In genomic region chr5:176847155-176847554, GRCh38 we compare ENCODE assay signal across 9 cellular contexts. TPM values are rescaled to one million over a fixed set of nuclear protein-coding genes. Genes with fewer than 3 reads are reported as not detected.
"Had no signal": no experiment of that assay in that cellular context is flagged by ENCODE, and none has a peak within 500 bp of the region (broad histone marks: within the 10 kb centered on the region; RNA-seq: fewer than 3 reads in every experiment).

No MANE protein-coding gene starts in this region.

- FAIRE-seq: HepG2 had no signal

- DNase-seq: HFFc6, KBM-7 had no signal

- H2AFZ ChIP-seq: GM23248 had no signal

- H3K9me3 Mint-ChIP-seq: HFFc6, IgD-negative memory B cell had no signal

- H3K36me3 Mint-ChIP-seq: IgD-negative memory B cell had no signal

- H3K9me3 ChIP-seq: HAP-1 had no signal

- H3K9ac ChIP-seq: GM23248 had no signal

- H3K27ac Mint-ChIP-seq: HFFc6, IgD-negative memory B cell had no signal

- H3K27ac ChIP-seq: GM23248, HL-60 had no signal

- H3K4me3 Mint-ChIP-seq: HFFc6, IgD-negative memory B cell had no signal

- H3K4me1 Mint-ChIP-seq: IgD-negative memory B cell had no signal

- H3K4me1 ChIP-seq: HAP-1 had no signal

- H3K36me3 ChIP-seq: HAP-1 had no signal

- H3K4me3 ChIP-seq: GM23248, HAP-1 had no signal

RNA-seq across cellular contexts. Expression of gene UNC5A, which starts 36.8 kb away (rescaled TPM):
- total RNA-seq: GM23248, HepG2, HFFc6 had no signal
- polyA plus RNA-seq: GM23248, HepG2, IgD-negative memory B cell had no signal

RNA-seq across cellular contexts. Expression of gene HK3, which starts 52.0 kb away (rescaled TPM):
- total RNA-seq: GM23248, H7, HepG2, HFFc6, HT1080 had no signal
- polyA plus RNA-seq: GM23248, HepG2, IgD-negative memory B cell had no signal
